ENCODE assay signal across 13 cellular contexts in genomic region chr1:209191242-209191626, GRCh38.
"Had no signal": no experiment of that assay in that cellular context is flagged by ENCODE, and none has a peak within 500 bp of the region (broad histone marks: within the 10 kb centered on the region; RNA-seq: fewer than 3 reads in every experiment).

No MANE protein-coding gene starts in this region.

- H3K27ac ChIP-seq: colonic mucosa, epithelial cell of prostate, thoracic aorta, upper lobe of left lung, vagina had no signal

- H3K36me3 ChIP-seq: colonic mucosa, thoracic aorta, upper lobe of left lung, vagina had no signal

- DNase-seq: activated CD4-positive, CD25-positive, alpha-beta regulatory T cell; activated CD8-positive, alpha-beta memory T cell treated with anti-CD3 and anti-CD28 coated beads for 24 hours; activated effector memory CD4-positive, alpha-beta T cell treated with Interleukin-2 at 50 U/mL for 16 hours; activated naive CD4-positive, alpha-beta T cell treated with Interleukin-2 at 50 U/mL for 16 hours; colonic mucosa; effector CD8-positive, alpha-beta T cell; stimulated activated CD4-positive, alpha-beta T cell treated with anti-CD3 and anti-CD28 coated beads, Interleukin-4, amount 100 ng/mL, for 24 hours; T-cell had no signal

- ATAC-seq: natural killer cell treated with Interleukin-12 subunit alpha and Interleukin-12 subunit beta and Interleukin-15 and Interleukin-18, amount 100 ng/mL, for 72 hours; T-cell had no signal

- H3K27me3 ChIP-seq: colonic mucosa, upper lobe of left lung, vagina had no signal

- H3K9me3 ChIP-seq: colonic mucosa had no signal

- H3K4me3 ChIP-seq: colonic mucosa, thoracic aorta, upper lobe of left lung, vagina had no signal

- H3K4me1 ChIP-seq: colonic mucosa, vagina had no signal
